Comparison of ENCODE assay signal across 19 cellular contexts in genomic region chr20:46772901-46773300, GRCh38.
DNase-seq lines count a peak whose midpoint lies in the region; ATAC-seq and TF ChIP-seq lines count a peak whose summit lies in the region.
"Had no signal": no experiment of that assay in that cellular context is flagged by ENCODE, and none has a peak within 500 bp of the region (broad histone marks: within the 10 kb centered on the region; RNA-seq: fewer than 3 reads in every experiment).

No MANE protein-coding gene starts in this region.

- CTCF ChIA-PET in PC-9 (lab: Charles Lee) = no interaction called here

- BruUV-seq in PC-9 (replicated peaks; lab: Mats Ljungman, UMichigan) = no TSS peak

- intact Hi-C loops in PC-9 (cut with micrococcal nuclease; ENCODE audit: unreplicated experiment) = no loop called here

- H3K9me3 ChIP-seq in PC-9 (ENCODE audit: insufficient read depth, low read depth) (no peaks in the 10 kb centered on the region), osteoblast (ENCODE audit: low read depth, low read length) (no peaks in the 10 kb centered on the region)
- H3K9me3 ChIP-seq: BE2C, right atrium auricular region had no signal

- H4K20me1 ChIP-seq in GM23338 (replicated peaks; ENCODE audit: insufficient read depth) (no peaks in the 10 kb centered on the region), PC-9 (ENCODE audit: insufficient read depth) (no peaks in the 10 kb centered on the region), osteoblast (ENCODE audit: insufficient read depth, low read length) (no peaks in the 10 kb centered on the region)

- H3K4me1 ChIP-seq in GM23338 (ENCODE audit: insufficient read depth) = no peaks in the 10 kb centered on the region
- H3K4me1 ChIP-seq in PC-9 (replicated peaks; ENCODE audit: insufficient read depth) = 0 out of 2 replicates have a peak, but pooled peaks cover 6% of the 10 kb centered on the region
- peaks cover 4% of the 10 kb centered on the region for H3K4me1 ChIP-seq in osteoblast (ENCODE audit: insufficient read depth, low read length)
- H3K4me1 ChIP-seq: BE2C, right atrium auricular region had no signal

- H3K9me3 Mint-ChIP-seq in GM23338 = no peaks in the 10 kb centered on the region
- H3K9me3 Mint-ChIP-seq: natural killer cell treated with Interleukin-12 subunit alpha and Interleukin-12 subunit beta and Interleukin-15 and Interleukin-18, amount 100 ng/mL, for 72 hours had no signal

- H3K4me3 ChIP-seq in GM23338 (no peak overlapping the region), PC-9 (no peak overlapping the region), fibroblast of pulmonary artery (replicated peaks; ENCODE audit: low read depth, low read length) (no peak overlapping the region), osteoblast (ENCODE audit: insufficient read depth, low read length) (no peak overlapping the region)
- H3K4me3 ChIP-seq: coronary artery, right atrium auricular region had no signal

- H3K36me3 Mint-ChIP-seq in GM23338 (ENCODE audit: low read depth) = no peaks in the 10 kb centered on the region
- H3K36me3 Mint-ChIP-seq: memory B cell; natural killer cell treated with Interleukin-12 subunit alpha and Interleukin-12 subunit beta and Interleukin-15 and Interleukin-18, amount 100 ng/mL, for 72 hours had no signal

- H3K79me2 ChIP-seq in GM23338 (replicated peaks; ENCODE audit: insufficient read depth) (no peaks in the 10 kb centered on the region), PC-9 (ENCODE audit: low read depth) (no peaks in the 10 kb centered on the region), osteoblast (ENCODE audit: insufficient read depth, low read length) (no peaks in the 10 kb centered on the region)

- H2AFZ ChIP-seq in GM23338 (no peak overlapping the region), PC-9 (no peak overlapping the region), osteoblast (ENCODE audit: low read length) (no peak overlapping the region)

- no peaks in the 10 kb centered on the region; the same call in none of the 3 replicates for H3K4me1 Mint-ChIP-seq in GM23338

- H3K27ac Mint-ChIP-seq in GM23338 = no peak overlapping the region
- H3K27ac Mint-ChIP-seq: memory B cell; natural killer cell treated with Interleukin-12 subunit alpha and Interleukin-12 subunit beta and Interleukin-15 and Interleukin-18, amount 100 ng/mL, for 72 hours had no signal

- POLR2A ChIA-PET in PC-9 (lab: Charles Lee; ENCODE audit: unreplicated experiment) = interaction anchor here (0.7 kb wide), 1 partner anchor 105 kb away, joined by 4 read pairs; no protein-coding TSS in a partner anchor

- H3K27ac ChIP-seq in GM23338 (ENCODE audit: low read depth) (no peak overlapping the region), PC-9 (no peak overlapping the region), osteoblast (ENCODE audit: low read depth, low read length) (no peak overlapping the region)
- H3K27ac ChIP-seq: coronary artery, HL-60, right atrium auricular region had no signal

- H3K27me3 ChIP-seq in GM23338 (ENCODE audit: insufficient read depth) = no peaks in the 10 kb centered on the region
- no peaks in the 10 kb centered on the region for H3K27me3 ChIP-seq in PC-9 (ENCODE audit: insufficient read depth, low read depth)
- peaks cover 6% of the 10 kb centered on the region for H3K27me3 ChIP-seq in osteoblast (ENCODE audit: insufficient read depth, low read length)
- H3K27me3 ChIP-seq: right atrium auricular region had no signal

- H3K4me2 ChIP-seq in GM23338 = no peak overlapping the region
- H3K4me2 ChIP-seq in PC-9 = no peak overlapping the region
- no peak overlapping the region for H3K4me2 ChIP-seq in osteoblast (ENCODE audit: insufficient read depth, low read length)

- peaks cover 8% of the 10 kb centered on the region for H3K27me3 Mint-ChIP-seq in GM23338 (ENCODE audit: insufficient read depth, low read depth, poor library complexity)

- H3K4me3 Mint-ChIP-seq in GM23338 = no peak overlapping the region
- H3K4me3 Mint-ChIP-seq: memory B cell; natural killer cell treated with Interleukin-12 subunit alpha and Interleukin-12 subunit beta and Interleukin-15 and Interleukin-18, amount 100 ng/mL, for 72 hours had no signal

- H3F3A ChIP-seq in GM23338 (replicated peaks; ENCODE audit: low read depth) = no peaks in the 10 kb centered on the region
- no peaks in the 10 kb centered on the region for H3F3A ChIP-seq in PC-9 (ENCODE audit: insufficient read depth, low read depth)

- H3K36me3 ChIP-seq in GM23338 (ENCODE audit: insufficient read depth) = no peaks in the 10 kb centered on the region
- no peaks in the 10 kb centered on the region for H3K36me3 ChIP-seq in PC-9 (ENCODE audit: low read depth)
- no peaks in the 10 kb centered on the region for H3K36me3 ChIP-seq in osteoblast (ENCODE audit: insufficient read depth, low read length)
- H3K36me3 ChIP-seq: BE2C, right atrium auricular region had no signal

- H3K9me2 ChIP-seq in GM23338 (ENCODE audit: insufficient read depth) (0 out of 2 replicates have a peak, but pooled peaks cover 6% of the 10 kb centered on the region), PC-9 (ENCODE audit: insufficient read depth) (no peaks in the 10 kb centered on the region; the same call in 1 of the 2 replicates)

- DNase-seq in GM23338 (ENCODE audit: low spot score) = peak; percentile 36
- DNase-seq in PC-9 = no peak
- DNase-seq in fibroblast of pulmonary artery (ENCODE audit: low read depth) = no peak
- DNase-seq in osteoblast (ENCODE audit: insufficient read length, low spot score, missing footprints) = no peak
- no peak for DNase-seq in NCI-H2029 (lab: John Stamatoyannopoulos, UW)
- DNase-seq in GOT3 (lab: John Stamatoyannopoulos, UW) = no peak
- DNase-seq: activated gamma-delta T cell treated with Interleukin-2 at 50 U/mL for 16 hours, anterior cingulate cortex, BE2C, DMS 273 treated with DMSO at 0.1 percent for 48 hours, KG1, NCI-H2227 treated with DMSO at 0.1 percent for 48 hours had no signal

- TF ChIP-seq CTCF in GM23338 (conservative IDR thresholded peaks at IDR 0.05; ENCODE audit: low read depth in 2 of 2) (peak; percentile 47 to 48), PC-9 (conservative IDR thresholded peaks at IDR 0.05) (peak; percentile 64), fibroblast of pulmonary artery (IDR thresholded peaks at IDR 0.05; ENCODE audit: low read length, missing control alignments) (peak; percentile 19), osteoblast (IDR thresholded peaks at IDR 0.05; ENCODE audit: extremely low read depth, low read depth, low read length) (peak; percentile 30)

- peak; percentile 44; the same call in 2 of the 3 replicates for ATAC-seq in GM23338
- ATAC-seq in GM19328 (IDR thresholded peaks at IDR 0.05; ENCODE audit: unreplicated experiment) = no peak
- no peak for ATAC-seq in HG02885 (IDR thresholded peaks at IDR 0.05; ENCODE audit: poor library complexity, unreplicated experiment)
- ATAC-seq: natural killer cell treated with Interleukin-12 subunit alpha and Interleukin-12 subunit beta and Interleukin-15 and Interleukin-18, amount 100 ng/mL, for 72 hours had no signal

TF ChIP-seq in GM23338, 12 proteins besides CTCF, POLR2A, EP300 and RAD21 (continues in another document):
- TF ChIP-seq ETS1 (IDR thresholded peaks at IDR 0.05) (no peak), REST (IDR thresholded peaks at IDR 0.05; ENCODE audit: unreplicated experiment) (no peak), NANOG (IDR thresholded peaks at IDR 0.05; ENCODE audit: borderline replicate concordance) (no peak), STAT1 (IDR thresholded peaks at IDR 0.05; ENCODE audit: unreplicated experiment) (no peak), EZH2phosphoT487 (IDR thresholded peaks at IDR 0.05; ENCODE audit: unreplicated experiment) (no peak), CREB1 (CRISPR knock-in tag; IDR thresholded peaks at IDR 0.05; ENCODE audit: low read depth) (no peak), POLR2AphosphoS5 (IDR thresholded peaks at IDR 0.05; ENCODE audit: low read depth) (no peak)
